Comparison of ENCODE assay signal across 1 cellular context in the genomic region with DNA sequence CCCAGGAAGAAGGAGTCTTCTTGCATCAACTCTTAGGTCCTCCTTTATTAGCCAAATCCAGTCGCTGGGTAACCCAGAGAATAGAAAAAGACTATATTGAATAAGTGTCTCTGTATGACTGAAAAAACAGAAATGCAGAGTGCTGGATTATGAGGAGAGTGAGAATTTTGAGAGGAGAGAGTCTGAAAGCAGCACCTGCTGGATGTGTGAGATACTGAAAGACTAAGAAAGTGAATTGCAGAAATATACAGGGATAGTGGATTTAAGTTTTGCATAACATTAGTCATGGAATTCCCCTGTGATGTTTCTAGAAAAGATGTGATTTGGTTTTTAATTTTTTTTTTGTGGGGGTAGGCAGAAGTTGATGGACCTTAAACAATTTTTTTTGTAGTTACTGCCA.
TF ChIP-seq lines count a peak whose summit lies in the region.

No MANE protein-coding gene starts in this region.

TF ChIP-seq in HEK293, 187 proteins besides CTCF, POLR2A, EP300 and RAD21 (continued from another document):
- TF ChIP-seq, protein P1, sequence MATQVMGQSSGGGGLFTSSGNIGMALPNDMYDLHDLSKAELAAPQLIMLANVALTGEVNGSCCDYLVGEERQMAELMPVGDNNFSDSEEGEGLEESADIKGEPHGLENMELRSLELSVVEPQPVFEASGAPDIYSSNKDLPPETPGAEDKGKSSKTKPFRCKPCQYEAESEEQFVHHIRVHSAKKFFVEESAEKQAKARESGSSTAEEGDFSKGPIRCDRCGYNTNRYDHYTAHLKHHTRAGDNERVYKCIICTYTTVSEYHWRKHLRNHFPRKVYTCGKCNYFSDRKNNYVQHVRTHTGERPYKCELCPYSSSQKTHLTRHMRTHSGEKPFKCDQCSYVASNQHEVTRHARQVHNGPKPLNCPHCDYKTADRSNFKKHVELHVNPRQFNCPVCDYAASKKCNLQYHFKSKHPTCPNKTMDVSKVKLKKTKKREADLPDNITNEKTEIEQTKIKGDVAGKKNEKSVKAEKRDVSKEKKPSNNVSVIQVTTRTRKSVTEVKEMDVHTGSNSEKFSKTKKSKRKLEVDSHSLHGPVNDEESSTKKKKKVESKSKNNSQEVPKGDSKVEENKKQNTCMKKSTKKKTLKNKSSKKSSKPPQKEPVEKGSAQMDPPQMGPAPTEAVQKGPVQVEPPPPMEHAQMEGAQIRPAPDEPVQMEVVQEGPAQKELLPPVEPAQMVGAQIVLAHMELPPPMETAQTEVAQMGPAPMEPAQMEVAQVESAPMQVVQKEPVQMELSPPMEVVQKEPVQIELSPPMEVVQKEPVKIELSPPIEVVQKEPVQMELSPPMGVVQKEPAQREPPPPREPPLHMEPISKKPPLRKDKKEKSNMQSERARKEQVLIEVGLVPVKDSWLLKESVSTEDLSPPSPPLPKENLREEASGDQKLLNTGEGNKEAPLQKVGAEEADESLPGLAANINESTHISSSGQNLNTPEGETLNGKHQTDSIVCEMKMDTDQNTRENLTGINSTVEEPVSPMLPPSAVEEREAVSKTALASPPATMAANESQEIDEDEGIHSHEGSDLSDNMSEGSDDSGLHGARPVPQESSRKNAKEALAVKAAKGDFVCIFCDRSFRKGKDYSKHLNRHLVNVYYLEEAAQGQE (tag by site-specific recombination; IDR thresholded peaks at IDR 0.05): no peak
- TF ChIP-seq, protein P2, sequence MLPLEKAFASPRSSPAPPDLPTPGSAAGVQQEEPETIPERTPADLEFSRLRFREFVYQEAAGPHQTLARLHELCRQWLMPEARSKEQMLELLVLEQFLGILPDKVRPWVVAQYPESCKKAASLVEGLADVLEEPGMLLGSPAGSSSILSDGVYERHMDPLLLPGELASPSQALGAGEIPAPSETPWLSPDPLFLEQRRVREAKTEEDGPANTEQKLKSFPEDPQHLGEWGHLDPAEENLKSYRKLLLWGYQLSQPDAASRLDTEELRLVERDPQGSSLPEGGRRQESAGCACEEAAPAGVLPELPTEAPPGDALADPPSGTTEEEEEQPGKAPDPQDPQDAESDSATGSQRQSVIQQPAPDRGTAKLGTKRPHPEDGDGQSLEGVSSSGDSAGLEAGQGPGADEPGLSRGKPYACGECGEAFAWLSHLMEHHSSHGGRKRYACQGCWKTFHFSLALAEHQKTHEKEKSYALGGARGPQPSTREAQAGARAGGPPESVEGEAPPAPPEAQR (tag by site-specific recombination; IDR thresholded peaks at IDR 0.05): no peak
- TF ChIP-seq ZNF529 (tag by site-specific recombination; IDR thresholded peaks at IDR 0.05; ENCODE audit: insufficient replicate concordance): no peak
- no peak for TF ChIP-seq ZBTB20 (tag by site-specific recombination; IDR thresholded peaks at IDR 0.05)
- no peak for TF ChIP-seq ZNF423 (tag by site-specific recombination; IDR thresholded peaks at IDR 0.05)
